In the genomic region with DNA sequence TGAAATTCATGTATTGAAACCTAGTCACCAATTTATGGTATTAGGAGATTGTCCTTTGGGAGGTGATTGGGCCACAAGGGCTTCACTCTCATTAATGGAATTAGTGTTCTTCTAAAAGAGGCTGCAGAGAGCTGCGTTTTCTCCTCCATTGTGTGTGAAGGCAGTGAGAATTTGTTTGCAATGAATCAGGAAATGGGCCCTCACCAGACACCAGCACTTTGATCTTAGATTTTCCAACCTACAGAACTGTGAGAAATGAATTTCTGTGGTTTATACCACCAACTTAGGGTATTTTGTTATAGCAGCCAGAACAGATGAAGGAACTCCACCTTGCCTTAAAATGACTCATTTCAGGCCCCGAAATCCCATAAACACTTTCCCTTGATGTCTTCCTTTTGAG, we compare ENCODE assay signal across 1 cellular context.
TF ChIP-seq lines count a peak whose summit lies in the region.

No MANE protein-coding gene starts in this region.

TF ChIP-seq in GM23338, 12 proteins besides CTCF, POLR2A, EP300 and RAD21 (continued from another document):
- TF ChIP-seq, protein P1, sequence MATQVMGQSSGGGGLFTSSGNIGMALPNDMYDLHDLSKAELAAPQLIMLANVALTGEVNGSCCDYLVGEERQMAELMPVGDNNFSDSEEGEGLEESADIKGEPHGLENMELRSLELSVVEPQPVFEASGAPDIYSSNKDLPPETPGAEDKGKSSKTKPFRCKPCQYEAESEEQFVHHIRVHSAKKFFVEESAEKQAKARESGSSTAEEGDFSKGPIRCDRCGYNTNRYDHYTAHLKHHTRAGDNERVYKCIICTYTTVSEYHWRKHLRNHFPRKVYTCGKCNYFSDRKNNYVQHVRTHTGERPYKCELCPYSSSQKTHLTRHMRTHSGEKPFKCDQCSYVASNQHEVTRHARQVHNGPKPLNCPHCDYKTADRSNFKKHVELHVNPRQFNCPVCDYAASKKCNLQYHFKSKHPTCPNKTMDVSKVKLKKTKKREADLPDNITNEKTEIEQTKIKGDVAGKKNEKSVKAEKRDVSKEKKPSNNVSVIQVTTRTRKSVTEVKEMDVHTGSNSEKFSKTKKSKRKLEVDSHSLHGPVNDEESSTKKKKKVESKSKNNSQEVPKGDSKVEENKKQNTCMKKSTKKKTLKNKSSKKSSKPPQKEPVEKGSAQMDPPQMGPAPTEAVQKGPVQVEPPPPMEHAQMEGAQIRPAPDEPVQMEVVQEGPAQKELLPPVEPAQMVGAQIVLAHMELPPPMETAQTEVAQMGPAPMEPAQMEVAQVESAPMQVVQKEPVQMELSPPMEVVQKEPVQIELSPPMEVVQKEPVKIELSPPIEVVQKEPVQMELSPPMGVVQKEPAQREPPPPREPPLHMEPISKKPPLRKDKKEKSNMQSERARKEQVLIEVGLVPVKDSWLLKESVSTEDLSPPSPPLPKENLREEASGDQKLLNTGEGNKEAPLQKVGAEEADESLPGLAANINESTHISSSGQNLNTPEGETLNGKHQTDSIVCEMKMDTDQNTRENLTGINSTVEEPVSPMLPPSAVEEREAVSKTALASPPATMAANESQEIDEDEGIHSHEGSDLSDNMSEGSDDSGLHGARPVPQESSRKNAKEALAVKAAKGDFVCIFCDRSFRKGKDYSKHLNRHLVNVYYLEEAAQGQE (IDR thresholded peaks at IDR 0.05; ENCODE audit: unreplicated experiment) = no peak
- TF ChIP-seq ZNF331 (CRISPR knock-in tag; IDR thresholded peaks at IDR 0.05; ENCODE audit: low read depth) (no peak), CREB1 (CRISPR knock-in tag; IDR thresholded peaks at IDR 0.05; ENCODE audit: low read depth) (no peak), STAT1 (IDR thresholded peaks at IDR 0.05; ENCODE audit: unreplicated experiment) (no peak), POLR2AphosphoS5 (IDR thresholded peaks at IDR 0.05; ENCODE audit: low read depth) (no peak), EZH2 (IDR thresholded peaks at IDR 0.05; ENCODE audit: low read depth, unreplicated experiment) (no peak), NANOG (IDR thresholded peaks at IDR 0.05; ENCODE audit: borderline replicate concordance) (no peak), JUNB (IDR thresholded peaks at IDR 0.05; ENCODE audit: unreplicated experiment) (no peak)
- TF ChIP-seq, protein P2, sequence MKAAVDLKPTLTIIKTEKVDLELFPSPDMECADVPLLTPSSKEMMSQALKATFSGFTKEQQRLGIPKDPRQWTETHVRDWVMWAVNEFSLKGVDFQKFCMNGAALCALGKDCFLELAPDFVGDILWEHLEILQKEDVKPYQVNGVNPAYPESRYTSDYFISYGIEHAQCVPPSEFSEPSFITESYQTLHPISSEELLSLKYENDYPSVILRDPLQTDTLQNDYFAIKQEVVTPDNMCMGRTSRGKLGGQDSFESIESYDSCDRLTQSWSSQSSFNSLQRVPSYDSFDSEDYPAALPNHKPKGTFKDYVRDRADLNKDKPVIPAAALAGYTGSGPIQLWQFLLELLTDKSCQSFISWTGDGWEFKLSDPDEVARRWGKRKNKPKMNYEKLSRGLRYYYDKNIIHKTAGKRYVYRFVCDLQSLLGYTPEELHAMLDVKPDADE (IDR thresholded peaks at IDR 0.05) = no peak
- TF ChIP-seq, protein P3, sequence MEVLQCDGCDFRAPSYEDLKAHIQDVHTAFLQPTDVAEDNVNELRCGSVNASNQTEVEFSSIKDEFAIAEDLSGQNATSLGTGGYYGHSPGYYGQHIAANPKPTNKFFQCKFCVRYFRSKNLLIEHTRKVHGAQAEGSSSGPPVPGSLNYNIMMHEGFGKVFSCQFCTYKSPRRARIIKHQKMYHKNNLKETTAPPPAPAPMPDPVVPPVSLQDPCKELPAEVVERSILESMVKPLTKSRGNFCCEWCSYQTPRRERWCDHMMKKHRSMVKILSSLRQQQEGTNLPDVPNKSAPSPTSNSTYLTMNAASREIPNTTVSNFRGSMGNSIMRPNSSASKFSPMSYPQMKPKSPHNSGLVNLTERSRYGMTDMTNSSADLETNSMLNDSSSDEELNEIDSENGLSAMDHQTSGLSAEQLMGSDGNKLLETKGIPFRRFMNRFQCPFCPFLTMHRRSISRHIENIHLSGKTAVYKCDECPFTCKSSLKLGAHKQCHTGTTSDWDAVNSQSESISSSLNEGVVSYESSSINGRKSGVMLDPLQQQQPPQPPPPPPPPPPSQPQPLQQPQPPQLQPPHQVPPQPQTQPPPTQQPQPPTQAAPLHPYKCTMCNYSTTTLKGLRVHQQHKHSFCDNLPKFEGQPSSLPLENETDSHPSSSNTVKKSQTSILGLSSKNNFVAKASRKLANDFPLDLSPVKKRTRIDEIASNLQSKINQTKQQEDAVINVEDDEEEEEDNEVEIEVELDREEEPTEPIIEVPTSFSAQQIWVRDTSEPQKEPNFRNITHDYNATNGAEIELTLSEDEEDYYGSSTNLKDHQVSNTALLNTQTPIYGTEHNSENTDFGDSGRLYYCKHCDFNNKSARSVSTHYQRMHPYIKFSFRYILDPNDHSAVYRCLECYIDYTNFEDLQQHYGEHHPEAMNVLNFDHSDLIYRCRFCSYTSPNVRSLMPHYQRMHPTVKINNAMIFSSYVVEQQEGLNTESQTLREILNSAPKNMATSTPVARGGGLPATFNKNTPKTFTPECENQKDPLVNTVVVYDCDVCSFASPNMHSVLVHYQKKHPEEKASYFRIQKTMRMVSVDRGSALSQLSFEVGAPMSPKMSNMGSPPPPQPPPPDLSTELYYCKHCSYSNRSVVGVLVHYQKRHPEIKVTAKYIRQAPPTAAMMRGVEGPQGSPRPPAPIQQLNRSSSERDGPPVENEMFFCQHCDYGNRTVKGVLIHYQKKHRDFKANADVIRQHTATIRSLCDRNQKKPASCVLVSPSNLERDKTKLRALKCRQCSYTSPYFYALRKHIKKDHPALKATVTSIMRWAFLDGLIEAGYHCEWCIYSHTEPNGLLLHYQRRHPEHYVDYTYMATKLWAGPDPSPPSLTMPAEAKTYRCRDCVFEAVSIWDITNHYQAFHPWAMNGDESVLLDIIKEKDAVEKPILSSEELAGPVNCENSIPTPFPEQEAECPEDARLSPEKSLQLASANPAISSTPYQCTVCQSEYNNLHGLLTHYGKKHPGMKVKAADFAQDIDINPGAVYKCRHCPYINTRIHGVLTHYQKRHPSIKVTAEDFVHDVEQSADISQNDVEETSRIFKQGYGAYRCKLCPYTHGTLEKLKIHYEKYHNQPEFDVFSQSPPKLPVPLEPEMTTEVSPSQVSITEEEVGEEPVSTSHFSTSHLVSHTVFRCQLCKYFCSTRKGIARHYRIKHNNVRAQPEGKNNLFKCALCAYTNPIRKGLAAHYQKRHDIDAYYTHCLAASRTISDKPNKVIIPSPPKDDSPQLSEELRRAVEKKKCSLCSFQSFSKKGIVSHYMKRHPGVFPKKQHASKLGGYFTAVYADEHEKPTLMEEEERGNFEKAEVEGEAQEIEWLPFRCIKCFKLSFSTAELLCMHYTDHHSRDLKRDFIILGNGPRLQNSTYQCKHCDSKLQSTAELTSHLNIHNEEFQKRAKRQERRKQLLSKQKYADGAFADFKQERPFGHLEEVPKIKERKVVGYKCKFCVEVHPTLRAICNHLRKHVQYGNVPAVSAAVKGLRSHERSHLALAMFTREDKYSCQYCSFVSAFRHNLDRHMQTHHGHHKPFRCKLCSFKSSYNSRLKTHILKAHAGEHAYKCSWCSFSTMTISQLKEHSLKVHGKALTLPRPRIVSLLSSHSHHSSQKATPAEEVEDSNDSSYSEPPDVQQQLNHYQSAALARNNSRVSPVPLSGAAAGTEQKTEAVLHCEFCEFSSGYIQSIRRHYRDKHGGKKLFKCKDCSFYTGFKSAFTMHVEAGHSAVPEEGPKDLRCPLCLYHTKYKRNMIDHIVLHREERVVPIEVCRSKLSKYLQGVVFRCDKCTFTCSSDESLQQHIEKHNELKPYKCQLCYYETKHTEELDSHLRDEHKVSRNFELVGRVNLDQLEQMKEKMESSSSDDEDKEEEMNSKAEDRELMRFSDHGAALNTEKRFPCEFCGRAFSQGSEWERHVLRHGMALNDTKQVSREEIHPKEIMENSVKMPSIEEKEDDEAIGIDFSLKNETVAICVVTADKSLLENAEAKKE (CRISPR knock-in tag; IDR thresholded peaks at IDR 0.05) = no peak
